Comparison of ENCODE assay signal across 7 cellular contexts in the genomic region with DNA sequence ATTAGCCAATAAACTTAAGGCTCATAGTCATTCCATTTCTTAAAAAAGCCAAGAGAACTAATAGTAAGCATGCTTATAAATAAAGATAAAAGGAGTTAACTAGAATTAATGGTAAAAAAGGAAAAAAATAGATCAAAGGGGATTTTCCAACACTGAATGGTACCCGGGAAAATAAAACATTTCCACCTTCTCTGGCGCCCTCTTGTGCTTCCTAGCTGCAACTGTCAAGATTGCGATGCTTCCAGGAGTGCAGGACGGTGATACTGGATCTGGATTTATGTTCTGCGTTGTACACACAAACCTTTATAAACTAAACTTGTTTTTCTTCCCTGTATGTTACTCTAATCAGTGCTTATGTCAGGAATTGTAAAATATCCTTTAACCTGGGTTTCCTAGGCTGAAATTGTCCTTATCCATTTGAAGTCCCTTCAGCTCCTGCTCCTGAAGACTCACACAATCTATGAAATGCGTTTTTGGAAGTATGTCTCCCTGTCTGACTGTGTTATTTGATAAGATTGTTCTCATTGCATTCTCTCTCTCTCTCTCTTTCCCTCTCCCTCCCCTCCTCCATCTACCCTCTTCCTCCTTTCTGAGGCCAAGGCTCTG. TPM values are rescaled to one million over a fixed set of nuclear protein-coding genes. Genes with fewer than 3 reads are reported as not detected.
A peak's percentile ranks its signal among the peaks of the same experiment; 100 is the strongest.
DNase-seq lines count a peak whose midpoint lies in the region; ATAC-seq, FAIRE-seq and TF ChIP-seq lines count a peak whose summit lies in the region.

No MANE protein-coding gene starts in this region.

- H3K36me3 ChIP-seq in smooth muscle cell (ENCODE audit: low read depth) = no peaks in the 10 kb centered on the region
- no peaks in the 10 kb centered on the region for H3K36me3 ChIP-seq in CD8-positive, alpha-beta memory T cell (ENCODE audit: insufficient read depth, low read length)

- H4K20me1 ChIP-seq in smooth muscle cell (ENCODE audit: low read depth) = no peaks in the 10 kb centered on the region

- H3K27me3 Mint-ChIP-seq in activated CD8-positive, alpha-beta T cell treated with anti-CD3 and anti-CD28 coated beads, Interleukin-2, amount 10 ng/mL, durations not matched to agents 7 days and 5 days (ENCODE audit: low read depth) = peaks cover 12% of the 10 kb centered on the region
- H3K27me3 Mint-ChIP-seq in CD8-positive, alpha-beta memory T cell = peaks cover 0 to 5% of the 10 kb centered on the region in 2 donors

- CTCF ChIA-PET in activated CD8-positive, alpha-beta T cell treated with anti-CD3 and anti-CD28 coated beads, Interleukin-2, amount 10 ng/mL, durations not matched to agents 7 days and 5 days (lab: Charles Lee) = interaction anchor here (0.6 to 8.3 kb wide), 17 partner anchors 8 to 567 kb away, joined by 3 to 99 read pairs (median 3); a partner anchor contains a TSS
- CTCF ChIA-PET in CD8-positive, alpha-beta memory T cell (lab: Charles Lee) = interaction anchor here (0.9 to 6.1 kb wide), 7 partner anchors 10 to 229 kb away, joined by 3 to 61 read pairs (median 3); a partner anchor contains a TSS

- no peak overlapping the region for H3K27ac ChIP-seq in smooth muscle cell (ENCODE audit: low read depth)
- H3K27ac ChIP-seq in CD8-positive, alpha-beta memory T cell (ENCODE audit: low read depth, low read length) = no peak overlapping the region

- H3K79me2 ChIP-seq in smooth muscle cell (ENCODE audit: low read depth) = no peaks in the 10 kb centered on the region

- ATAC-seq in activated CD8-positive, alpha-beta T cell treated with anti-CD3 and anti-CD28 coated beads, Interleukin-2, amount 10 ng/mL, durations not matched to agents 7 days and 5 days = peak; percentile 64
- ATAC-seq in left cardiac atrium = peak; percentile 55 to 73

- no peak overlapping the region for H3K4me3 ChIP-seq in smooth muscle cell
- no peak overlapping the region for H3K4me3 ChIP-seq in CD8-positive, alpha-beta memory T cell (ENCODE audit: low read length)

- DNase-seq in DMS114 treated with DMSO at 0.1 percent for 48 hours (lab: John Stamatoyannopoulos, UW; ENCODE audit: unreplicated experiment) = peak; percentile 11
- DNase-seq in GM19239 (ENCODE audit: insufficient read length, low spot score) = no peak
- DNase-seq in NCI-H146 treated with DMSO at 0.1 percent for 48 hours (lab: John Stamatoyannopoulos, UW; ENCODE audit: unreplicated experiment) = peak; percentile 42
- peak; percentile 42 for DNase-seq in activated CD8-positive, alpha-beta T cell treated with anti-CD3 and anti-CD28 coated beads, Interleukin-2, amount 10 ng/mL, durations not matched to agents 7 days and 5 days
- DNase-seq in left cardiac atrium = no peak
- no peak for DNase-seq in smooth muscle cell (lab: John Stamatoyannopoulos, UW; ENCODE audit: unreplicated experiment)
- no peak for DNase-seq in CD8-positive, alpha-beta memory T cell

- intact Hi-C loops in left cardiac atrium (cut with DNase I) = loop anchor here (2.0 to 10.0 kb wide), 3 partner anchors 222 to 419 kb away; no protein-coding TSS in a partner anchor

- H3K9me3 ChIP-seq in smooth muscle cell (replicated peaks; ENCODE audit: low read depth) = no peaks in the 10 kb centered on the region
- H3K9me3 ChIP-seq in CD8-positive, alpha-beta memory T cell (ENCODE audit: low read length) = no peaks in the 10 kb centered on the region

- H3K36me3 Mint-ChIP-seq in activated CD8-positive, alpha-beta T cell treated with anti-CD3 and anti-CD28 coated beads, Interleukin-2, amount 10 ng/mL, durations not matched to agents 7 days and 5 days (ENCODE audit: low read depth) = no peaks in the 10 kb centered on the region
- H3K36me3 Mint-ChIP-seq in CD8-positive, alpha-beta memory T cell = no peaks in the 10 kb centered on the region

- no peaks in the 10 kb centered on the region for H3K4me1 ChIP-seq in smooth muscle cell (ENCODE audit: low read depth)
- H3K4me1 ChIP-seq in CD8-positive, alpha-beta memory T cell (ENCODE audit: insufficient read depth, low read length) = no peaks in the 10 kb centered on the region

- no peaks in the 10 kb centered on the region for H3K27me3 ChIP-seq in smooth muscle cell (ENCODE audit: low read depth)
- no peaks in the 10 kb centered on the region for H3K27me3 ChIP-seq in CD8-positive, alpha-beta memory T cell (ENCODE audit: insufficient read depth, low read length, poor library complexity, severe bottlenecking)

- H3K27ac Mint-ChIP-seq in activated CD8-positive, alpha-beta T cell treated with anti-CD3 and anti-CD28 coated beads, Interleukin-2, amount 10 ng/mL, durations not matched to agents 7 days and 5 days = no peak overlapping the region
- H3K27ac Mint-ChIP-seq in CD8-positive, alpha-beta memory T cell = no peak overlapping the region

- H3K4me3 Mint-ChIP-seq in activated CD8-positive, alpha-beta T cell treated with anti-CD3 and anti-CD28 coated beads, Interleukin-2, amount 10 ng/mL, durations not matched to agents 7 days and 5 days = no peak overlapping the region
- no peak overlapping the region for H3K4me3 Mint-ChIP-seq in CD8-positive, alpha-beta memory T cell

- no peak overlapping the region for H2AFZ ChIP-seq in smooth muscle cell (ENCODE audit: low read depth)

- H3K4me1 Mint-ChIP-seq in activated CD8-positive, alpha-beta T cell treated with anti-CD3 and anti-CD28 coated beads, Interleukin-2, amount 10 ng/mL, durations not matched to agents 7 days and 5 days (ENCODE audit: low read depth) = peaks cover 2% of the 10 kb centered on the region
- H3K4me1 Mint-ChIP-seq in CD8-positive, alpha-beta memory T cell = peaks cover 0 to 15% (median 0%) of the 10 kb centered on the region in 3 donors

- POLR2A ChIA-PET in activated CD8-positive, alpha-beta T cell treated with anti-CD3 and anti-CD28 coated beads, Interleukin-2, amount 10 ng/mL, durations not matched to agents 7 days and 5 days (lab: Charles Lee) = no interaction called here
- POLR2A ChIA-PET in CD8-positive, alpha-beta memory T cell (lab: Charles Lee) = interaction anchor here (0.6 to 1.2 kb wide), 2 partner anchors 10 to 110 kb away, joined by 4 to 6 read pairs; a partner anchor contains a TSS

- WGBS in smooth muscle cell (ENCODE audit: low lambda C conversion rate) = 21% methylated on average over 6 of the region's 6 CpGs

- no peak overlapping the region for H3K4me2 ChIP-seq in smooth muscle cell

- TF ChIP-seq CTCF in smooth muscle cell (IDR thresholded peaks at IDR 0.05; ENCODE audit: borderline replicate concordance, insufficient read depth, poor library complexity, severe bottlenecking) = peak; percentile 81

- FAIRE-seq in GM19239 (lab: Jason Lieb, UNC) = peak; percentile 85

- no peak overlapping the region for H3K9ac ChIP-seq in smooth muscle cell (ENCODE audit: low read depth)

- H3F3A ChIP-seq in smooth muscle cell (ENCODE audit: low read depth) = no peaks in the 10 kb centered on the region

- no peaks in the 10 kb centered on the region for H3K9me3 Mint-ChIP-seq in activated CD8-positive, alpha-beta T cell treated with anti-CD3 and anti-CD28 coated beads, Interleukin-2, amount 10 ng/mL, durations not matched to agents 7 days and 5 days (ENCODE audit: insufficient read depth)
- no peaks in the 10 kb centered on the region for H3K9me3 Mint-ChIP-seq in CD8-positive, alpha-beta memory T cell

RNA-seq across cellular contexts. Expression of a gene that starts 9.6 kb away (rescaled TPM):
- total RNA-seq in activated CD8-positive, alpha-beta T cell treated with anti-CD3 and anti-CD28 coated beads, Interleukin-2, amount 10 ng/mL, durations not matched to agents 7 days and 5 days = 10 to 100 TPM; 30.5 to 33.2 TPM
- total RNA-seq in left cardiac atrium (10 to 100 TPM; 17.5 to 22.0 TPM), smooth muscle cell (29.1 and 34.1 TPM in 2 replicates)
- polyA plus RNA-seq in smooth muscle cell = 38.4 and 44.9 TPM in 2 replicates
- 10 to 100 TPM; 50.7 to 52.4 TPM for total RNA-seq in CD8-positive, alpha-beta memory T cell
- 49.6 TPM for polyA plus RNA-seq in CD8-positive, alpha-beta memory T cell

RNA-seq across cellular contexts. Expression of a gene that starts 33.6 kb away (rescaled TPM):
- 10 to 100 TPM; 17.1 to 19.9 TPM for total RNA-seq in activated CD8-positive, alpha-beta T cell treated with anti-CD3 and anti-CD28 coated beads, Interleukin-2, amount 10 ng/mL, durations not matched to agents 7 days and 5 days
- total RNA-seq in left cardiac atrium (10 to 100 TPM; 12.1 to 12.5 TPM), smooth muscle cell (11.9 and 13.4 TPM in 2 replicates)
- 8.1 and 8.8 TPM in 2 replicates for polyA plus RNA-seq in smooth muscle cell
- 10 to 100 TPM; 50.0 to 54.4 TPM for total RNA-seq in CD8-positive, alpha-beta memory T cell
- polyA plus RNA-seq in CD8-positive, alpha-beta memory T cell = 5.4 TPM

Comparison
In these comparisons a context has a peak if more than half of its experiments do, and no peak if none do; other contexts are left out.
1. DNase-seq: peak in DMS114 treated with DMSO at 0.1 percent for 48 hours (single experiment), NCI-H146 treated with DMSO at 0.1 percent for 48 hours (single experiment) and activated CD8-positive, alpha-beta T cell treated with anti-CD3 and anti-CD28 coated beads, Interleukin-2, amount 10 ng/mL, durations not matched to agents 7 days and 5 days (single experiment); none in GM19239 (single experiment), left cardiac atrium (single experiment), smooth muscle cell (single experiment) and CD8-positive, alpha-beta memory T cell (0 of 5).